Comparison of ENCODE assay signal across 25 cellular contexts in the genomic region with DNA sequence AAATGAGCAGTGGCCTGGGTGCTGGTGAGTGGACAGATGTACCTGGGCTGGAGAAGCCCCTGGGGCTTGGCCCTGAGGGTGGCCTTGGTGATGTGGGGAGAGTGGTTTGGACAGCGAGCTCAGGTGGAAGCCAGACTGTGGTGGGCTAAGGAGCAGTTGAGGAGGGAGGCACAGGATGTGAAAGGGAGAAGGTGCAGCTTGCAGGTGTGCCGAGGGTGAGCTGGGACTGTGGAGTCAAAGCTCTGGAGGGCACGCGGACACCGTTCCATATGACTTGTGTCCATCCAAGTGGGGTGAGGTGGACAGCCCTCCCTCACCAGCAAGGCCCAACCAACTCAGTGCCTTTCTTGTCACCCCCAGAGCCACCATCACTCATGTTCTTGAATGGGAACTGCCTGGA.
DNase-seq lines count a peak whose midpoint lies in the region; ATAC-seq, FAIRE-seq and TF ChIP-seq lines count a peak whose summit lies in the region.
"Had no signal": no experiment of that assay in that cellular context is flagged by ENCODE, and none has a peak within 500 bp of the region (broad histone marks: within the 10 kb centered on the region; RNA-seq: fewer than 3 reads in every experiment).

No MANE protein-coding gene starts in this region.

- WGBS in H1 (ENCODE audit: extremely low coverage in 1 of 2, insufficient coverage in 1 of 2, insufficient read length in 1 of 2, insufficient replicate concordance in 2 of 2, low coverage in 1 of 2, low lambda C conversion rate in 2 of 2, missing lambda C conversion rate in 1 of 2), 2 experiments: 98% methylated on average over 5 of the region's 5 CpGs; no CpG with 5 or more reads in 1 of the 2 experiments
- 97 to 100% methylated on average over 1 to 5 of the region's 5 CpGs for WGBS in transverse colon (ENCODE audit: low coverage in 1 of 2), 2 donors

- no peak overlapping the region for H2AFZ ChIP-seq in H1 (ENCODE audit: low read length)

- H2BK120ac ChIP-seq in H1 (replicated peaks; ENCODE audit: low read depth, low read length): no peak overlapping the region

- in situ Hi-C loops in transverse colon (cut with MboI; ENCODE audit: low pct_ligation_motif_present in 1 of 4, low pct_unique_long_range_greater_than_20kb in 1 of 4, low sequenced_read_pairs in 3 of 4): loop anchor here in 1 of 4 donors (25.0 kb wide), 1 partner anchor 740 kb away; a partner anchor contains a TSS

- H3K27ac ChIP-seq in H1 (ENCODE audit: low read depth, low read length) (no peak overlapping the region), transverse colon (no peak overlapping the region)
- H3K27ac ChIP-seq: dorsolateral prefrontal cortex, heart right ventricle, skin epidermis, thoracic aorta, WERI-Rb-1 had no signal

- no peak overlapping the region for H3K18ac ChIP-seq in H1 (ENCODE audit: extremely low read depth, low read length)

- intact Hi-C loops in activated CD4-positive, alpha-beta T cell treated with anti-CD3 and anti-CD28 coated beads for 36 hours (cut with DNase I, micrococcal nuclease): loop anchor here in 1 of 2 experiments (10.0 kb wide), 1 partner anchor 438 kb away; no protein-coding TSS in a partner anchor
- intact Hi-C loops in natural killer cell (cut with micrococcal nuclease): no loop called here
- intact Hi-C loops in transverse colon (cut with DNase I; ENCODE audit: low total_unique reads): no loop called here

- H3K4me1 ChIP-seq in H1 (replicated peaks in 1 of 4; ENCODE audit: control insufficient read depth in 3 of 4, insufficient read depth in 4 of 4, low read length in 3 of 4) (0 out of 7 replicates have a peak, but pooled peaks cover 0 to 4% (median 0%) of the 10 kb centered on the region in 4 experiments), transverse colon (peaks cover 0 to 13% (median 8%) of the 10 kb centered on the region in 4 donors)

- H3K56ac ChIP-seq in H1 (replicated peaks; ENCODE audit: insufficient read length, low read depth, low read length): no peak overlapping the region

- TF ChIP-seq CTCF in natural killer cell (IDR thresholded peaks at IDR 0.05): no peak
- TF ChIP-seq CTCF in H1 (IDR thresholded peaks at IDR 0.05; ENCODE audit: control extremely low read depth in 1 of 3, insufficient read depth in 1 of 3, low read depth in 1 of 3, low read length in 3 of 3): no peak
- TF ChIP-seq CTCF in transverse colon (IDR thresholded peaks at IDR 0.05): no peak

- no peak for TF ChIP-seq EP300 in H1 (IDR thresholded peaks at IDR 0.05; ENCODE audit: borderline replicate concordance in 1 of 2, low read depth in 2 of 2, low read length in 2 of 2)
- TF ChIP-seq EP300 in transverse colon (IDR thresholded peaks at IDR 0.05; ENCODE audit: low read depth): no peak

- no peak overlapping the region for H3K4me2 ChIP-seq in H1 (ENCODE audit: insufficient read depth in 1 of 2, low read depth in 2 of 2, low read length in 2 of 2)

- H3K23me2 ChIP-seq in H1 (ENCODE audit: low read depth, low read length): peaks cover 3% of the 10 kb centered on the region; the same call in 1 of the 2 replicates

- no peak overlapping the region for H3K23ac ChIP-seq in H1 (ENCODE audit: insufficient read length)

- H3K36me3 Mint-ChIP-seq in activated CD4-positive, alpha-beta T cell treated with anti-CD3 and anti-CD28 coated beads for 36 hours (ENCODE audit: low read depth): peaks cover 61% of the 10 kb centered on the region
- peaks cover 10% of the 10 kb centered on the region for H3K36me3 Mint-ChIP-seq in natural killer cell treated with Interleukin-12 subunit alpha and Interleukin-12 subunit beta and Interleukin-15 and Interleukin-18, amount 100 ng/mL, for 72 hours
- no peaks in the 10 kb centered on the region for H3K36me3 Mint-ChIP-seq in natural killer cell

- TF ChIP-seq RAD21 in H1 (IDR thresholded peaks at IDR 0.05 in 1 of 2, conservative IDR thresholded peaks at IDR 0.05 in 1 of 2; ENCODE audit: low read depth in 2 of 2, low read length in 2 of 2): no peak

- peaks cover 0 to 3% (median 0%) of the 10 kb centered on the region in 4 experiments; a peak in 1 of 7 replicates for H3K27me3 ChIP-seq in H1 (replicated peaks in 1 of 4; ENCODE audit: control insufficient read depth in 3 of 4, extremely low read depth in 1 of 4, insufficient read depth in 3 of 4, low read length in 3 of 4)
- no peaks in the 10 kb centered on the region for H3K27me3 ChIP-seq in transverse colon
- H3K27me3 ChIP-seq: dorsolateral prefrontal cortex had no signal

- no peak for ATAC-seq in activated CD4-positive, alpha-beta T cell treated with anti-CD3 and anti-CD28 coated beads for 36 hours
- no peak for ATAC-seq in natural killer cell treated with Interleukin-12 subunit alpha and Interleukin-12 subunit beta and Interleukin-15 and Interleukin-18, amount 100 ng/mL, for 72 hours
- no peak for ATAC-seq in natural killer cell
- ATAC-seq: heart right ventricle; left lobe of liver; stimulated activated naive B cell treated with anti-CD40 and anti-IgM and Interleukin-4, amounts not matched to agents 10 μg/mL and 1 μg/mL and 100 μg/mL, for 72 hours had no signal

- no peak overlapping the region for H2BK20ac ChIP-seq in H1 (ENCODE audit: low read length)

- no peak overlapping the region for H3K14ac ChIP-seq in H1 (ENCODE audit: insufficient read length)

- H3K9ac ChIP-seq in H1 (replicated peaks in 1 of 4; ENCODE audit: extremely low read depth in 1 of 4, low read depth in 3 of 4, low read length in 3 of 4): no peak overlapping the region

- no peak overlapping the region for H2BK12ac ChIP-seq in H1 (ENCODE audit: low read depth, low read length)

- H3K36me3 ChIP-seq in H1 (ENCODE audit: control insufficient read depth in 2 of 4, insufficient read depth in 4 of 4, low read length in 3 of 4) (peaks cover 23 to 41% (median 31%) of the 10 kb centered on the region in 4 experiments), transverse colon (peaks cover 0 to 27% (median 10%) of the 10 kb centered on the region in 4 donors)

- POLR2A ChIA-PET in activated CD4-positive, alpha-beta T cell treated with anti-CD3 and anti-CD28 coated beads for 36 hours (lab: Charles Lee): interaction anchor here (1.2 to 2.5 kb wide), 4 partner anchors 9 to 171 kb away, joined by 5 to 24 read pairs (median 8); a partner anchor contains a TSS
- POLR2A ChIA-PET in H1 (lab: Charles Lee; ENCODE audit: partially characterized antibody): interaction anchor here (1.3 to 3.2 kb wide), 3 partner anchors 9 to 173 kb away, joined by 3 to 43 read pairs (median 5); a partner anchor contains a TSS

- no peak overlapping the region for H4K91ac ChIP-seq in H1 (replicated peaks; ENCODE audit: insufficient read length, low read length)

- TF ChIP-seq POLR2A in H1 (IDR thresholded peaks at IDR 0.05; ENCODE audit: control extremely low read depth in 1 of 2, low read depth in 2 of 2, low read length in 2 of 2): no peak
- no peak for TF ChIP-seq POLR2A in transverse colon (IDR thresholded peaks at IDR 0.05)

- peaks cover 2 to 9% of the 10 kb centered on the region in 2 experiments for H4K20me1 ChIP-seq in H1 (replicated peaks in 1 of 2; ENCODE audit: control insufficient read depth in 1 of 2, insufficient read depth in 2 of 2, low read length in 2 of 2)

- peak overlapping the region; percentile 92 for H3K4me3 Mint-ChIP-seq in activated CD4-positive, alpha-beta T cell treated with anti-CD3 and anti-CD28 coated beads for 36 hours
- H3K4me3 Mint-ChIP-seq in natural killer cell treated with Interleukin-12 subunit alpha and Interleukin-12 subunit beta and Interleukin-15 and Interleukin-18, amount 100 ng/mL, for 72 hours: peak overlapping the region; percentile 88
- H3K4me3 Mint-ChIP-seq in natural killer cell: no peak overlapping the region
- H3K4me3 Mint-ChIP-seq: T-helper 2 cell treated with Interferon-gamma antibody and Interleukin-4, amounts not matched to agents 5 μg/mL and 100 μg/mL, for 36 hours had no signal

- peak overlapping the region; percentile 96 for H3K27ac Mint-ChIP-seq in activated CD4-positive, alpha-beta T cell treated with anti-CD3 and anti-CD28 coated beads for 36 hours
- peak overlapping the region; percentile 92 to 98 for H3K27ac Mint-ChIP-seq in natural killer cell treated with Interleukin-12 subunit alpha and Interleukin-12 subunit beta and Interleukin-15 and Interleukin-18, amount 100 ng/mL, for 72 hours
- H3K27ac Mint-ChIP-seq in natural killer cell: peak overlapping the region in 1 of 2 donors; percentile 93
- H3K27ac Mint-ChIP-seq: stimulated activated naive B cell treated with anti-CD40 and anti-IgM and Interleukin-4, amounts not matched to agents 10 μg/mL and 1 μg/mL and 100 μg/mL, for 72 hours; T-helper 2 cell treated with Interferon-gamma antibody and Interleukin-4, amounts not matched to agents 5 μg/mL and 100 μg/mL, for 36 hours had no signal

- CTCF ChIA-PET in activated CD4-positive, alpha-beta T cell treated with anti-CD3 and anti-CD28 coated beads for 36 hours (lab: Charles Lee): interaction anchor here (0.5 to 3.2 kb wide), 3 partner anchors 9 to 176 kb away, joined by 3 to 11 read pairs (median 3); a partner anchor contains a TSS
- CTCF ChIA-PET in H1 (lab: Charles Lee; ENCODE audit: partially characterized antibody): interaction anchor here (1.0 to 2.3 kb wide), 3 partner anchors 8 to 274 kb away, joined by 4 to 15 read pairs (median 7); a partner anchor contains a TSS

- no peak for DNase-seq in activated CD4-positive, alpha-beta T cell treated with anti-CD3 and anti-CD28 coated beads for 36 hours
- no peak for DNase-seq in activated CD4-positive, alpha-beta T cell treated with anti-CD3 and anti-CD28 coated beads, Interleukin-2, amount 50 U/mL, for 4 hours
- no peak for DNase-seq in natural killer cell treated with Interleukin-12 subunit alpha and Interleukin-12 subunit beta and Interleukin-15 and Interleukin-18, amount 100 ng/mL, for 72 hours (ENCODE audit: low spot score)
- no peak for DNase-seq in natural killer cell
- no peak for DNase-seq in H1 (ENCODE audit: low read depth in 1 of 2, low spot score in 2 of 2)
- no peak for DNase-seq in transverse colon
- no peak for DNase-seq in frontal cortex (ENCODE audit: low spot score in 2 of 2)
- no peak for DNase-seq in DMS79 treated with DMSO at 0.1 percent for 48 hours (lab: John Stamatoyannopoulos, UW)
- DNase-seq: activated gamma-delta T cell treated with Interleukin-2 at 50 U/mL for 16 hours; AML-193; Caco-2; central memory CD4-positive, alpha-beta T cell; heart right ventricle; KBM-7; NCI-H1694 treated with DMSO at 0.1 percent for 48 hours; NCI-H2227 treated with DMSO at 0.1 percent for 48 hours; stimulated activated CD4-positive, alpha-beta T cell treated with anti-CD3 and anti-CD28 coated beads, Interleukin-1b, Interleukin-23, amount 100 ng/mL, for 48 hours; stimulated activated naive B cell treated with anti-CD40 and anti-IgM and Interleukin-4, amounts not matched to agents 10 μg/mL and 1 μg/mL and 100 μg/mL, for 72 hours; WERI-Rb-1 had no signal

- peaks cover 37% of the 10 kb centered on the region for H3K4me1 Mint-ChIP-seq in activated CD4-positive, alpha-beta T cell treated with anti-CD3 and anti-CD28 coated beads for 36 hours
- H3K4me1 Mint-ChIP-seq in natural killer cell treated with Interleukin-12 subunit alpha and Interleukin-12 subunit beta and Interleukin-15 and Interleukin-18, amount 100 ng/mL, for 72 hours (ENCODE audit: low read depth in 2 of 2): peaks cover 23 to 29% of the 10 kb centered on the region in 2 donors
- H3K4me1 Mint-ChIP-seq in natural killer cell: peaks cover 18 to 23% of the 10 kb centered on the region in 2 donors

- H3K27me3 Mint-ChIP-seq in activated CD4-positive, alpha-beta T cell treated with anti-CD3 and anti-CD28 coated beads for 36 hours: no peaks in the 10 kb centered on the region
- no peaks in the 10 kb centered on the region for H3K27me3 Mint-ChIP-seq in natural killer cell treated with Interleukin-12 subunit alpha and Interleukin-12 subunit beta and Interleukin-15 and Interleukin-18, amount 100 ng/mL, for 72 hours
- no peaks in the 10 kb centered on the region for H3K27me3 Mint-ChIP-seq in natural killer cell (ENCODE audit: low read depth in 2 of 2)
- H3K27me3 Mint-ChIP-seq: stimulated activated naive B cell treated with anti-CD40 and anti-IgM and Interleukin-4, amounts not matched to agents 10 μg/mL and 1 μg/mL and 100 μg/mL, for 72 hours had no signal

- peaks cover 6% of the 10 kb centered on the region for H3K79me1 ChIP-seq in H1 (ENCODE audit: low read depth, low read length)

- H2AK5ac ChIP-seq in H1 (ENCODE audit: low read depth, low read length): no peak overlapping the region

- no peak for FAIRE-seq in H1 (lab: Jason Lieb, UNC)
- FAIRE-seq in frontal cortex (lab: Jason Lieb, UNC): no peak
- FAIRE-seq: astrocyte had no signal

- H2BK5ac ChIP-seq in H1 (ENCODE audit: low read depth, low read length): no peak overlapping the region; the same call in 1 of the 2 replicates

- H3K4me3 ChIP-seq in H1 (ENCODE audit: extremely low read depth in 1 of 4, insufficient read depth in 2 of 4, low read depth in 3 of 4, low read length in 4 of 4) (no peak overlapping the region), transverse colon (no peak overlapping the region)
- H3K4me3 ChIP-seq: heart right ventricle, skin epidermis, thoracic aorta had no signal

- no peaks in the 10 kb centered on the region for H3K9me3 Mint-ChIP-seq in activated CD4-positive, alpha-beta T cell treated with anti-CD3 and anti-CD28 coated beads for 36 hours (ENCODE audit: low read depth)
- no peaks in the 10 kb centered on the region for H3K9me3 Mint-ChIP-seq in natural killer cell treated with Interleukin-12 subunit alpha and Interleukin-12 subunit beta and Interleukin-15 and Interleukin-18, amount 100 ng/mL, for 72 hours
- H3K9me3 Mint-ChIP-seq in natural killer cell: no peaks in the 10 kb centered on the region
- H3K9me3 Mint-ChIP-seq: T-helper 2 cell treated with Interferon-gamma antibody and Interleukin-4, amounts not matched to agents 5 μg/mL and 100 μg/mL, for 36 hours had no signal

- H4K8ac ChIP-seq in H1 (ENCODE audit: extremely low read depth, insufficient read depth, low read length): peak overlapping the region; percentile 11; the same call in 1 of the 2 replicates

- H4K5ac ChIP-seq in H1 (ENCODE audit: insufficient read length, low read depth, low read length): no peak overlapping the region

- H3K9me3 ChIP-seq in H1 (ENCODE audit: insufficient read depth in 2 of 2, low read depth in 1 of 2, low read length in 1 of 2) (no peaks in the 10 kb centered on the region), transverse colon (no peaks in the 10 kb centered on the region)
- H3K9me3 ChIP-seq: Caco-2, heart right ventricle, thoracic aorta had no signal

- peaks cover 0 to 18% of the 10 kb centered on the region in 2 experiments; a peak in 3 of 4 replicates for H3K79me2 ChIP-seq in H1 (ENCODE audit: control insufficient read depth in 1 of 2, insufficient read depth in 2 of 2, low read length in 2 of 2)

- H3K4ac ChIP-seq in H1 (replicated peaks; ENCODE audit: insufficient read length, low read depth, low read length): no peak overlapping the region

- no peak overlapping the region for H2BK15ac ChIP-seq in H1 (ENCODE audit: low read length)
